Comparison of ENCODE assay signal across 1 cellular context in genomic region chr13:54845351-54845965, GRCh38.
TF ChIP-seq lines count a peak whose summit lies in the region.

No MANE protein-coding gene starts in this region.

TF ChIP-seq in GM23338, 12 proteins besides CTCF, POLR2A, EP300 and RAD21 (continued from another document):
- TF ChIP-seq REST (IDR thresholded peaks at IDR 0.05; ENCODE audit: unreplicated experiment) (no peak), ZNF114 (CRISPR knock-in tag; IDR thresholded peaks at IDR 0.05) (no peak), CREB1 (CRISPR knock-in tag; IDR thresholded peaks at IDR 0.05; ENCODE audit: low read depth) (no peak), JUNB (IDR thresholded peaks at IDR 0.05; ENCODE audit: unreplicated experiment) (no peak), POLR2AphosphoS5 (IDR thresholded peaks at IDR 0.05; ENCODE audit: low read depth) (no peak), ZNF462 (CRISPR knock-in tag; IDR thresholded peaks at IDR 0.05) (no peak), EZH2phosphoT487 (IDR thresholded peaks at IDR 0.05; ENCODE audit: unreplicated experiment) (no peak)
